Comparison of ENCODE assay signal across 22 cellular contexts in genomic region chrX:120672841-120673530, GRCh38. TPM values are rescaled to one million over a fixed set of nuclear protein-coding genes. Genes with fewer than 3 reads are reported as not detected.
DNase-seq lines count a peak whose midpoint lies in the region; ATAC-seq and TF ChIP-seq lines count a peak whose summit lies in the region.
"Had no signal": no experiment of that assay in that cellular context is flagged by ENCODE, and none has a peak within 500 bp of the region (broad histone marks: within the 10 kb centered on the region; RNA-seq: fewer than 3 reads in every experiment).

No MANE protein-coding gene starts in this region.

- no peak for ATAC-seq in RWPE2 (ENCODE audit: low read depth)
- no peak for ATAC-seq in gastrocnemius medialis
- ATAC-seq: activated CD8-positive, alpha-beta T cell treated with anti-CD3 and anti-CD28 coated beads for 36 hours; activated T-cell treated with anti-CD3 and anti-CD28 coated beads, Interleukin-2, amount 50 U/mL, for 4 hours; body of pancreas; CD8-positive, alpha-beta T cell; upper lobe of right lung had no signal

- 66 to 80% methylated on average over 3 to 4 of the region's 4 CpGs for WGBS in esophagus squamous epithelium, 2 donors

- H3K4me3 ChIP-seq in RWPE2 (ENCODE audit: severe bottlenecking) (no peak overlapping the region), esophagus squamous epithelium (no peak overlapping the region), gastrocnemius medialis (no peak overlapping the region)
- H3K4me3 ChIP-seq: body of pancreas, SJCRH30, upper lobe of right lung had no signal

- peak; percentile 19 for DNase-seq in DMS53 (lab: John Stamatoyannopoulos, UW)
- DNase-seq in RWPE2 (ENCODE audit: low spot score) = no peak
- DNase-seq in esophagus squamous epithelium (lab: John Stamatoyannopoulos, UW) = no peak
- no peak for DNase-seq in gastrocnemius medialis
- DNase-seq in NCI-H146 treated with DMSO at 0.1 percent for 48 hours (lab: John Stamatoyannopoulos, UW; ENCODE audit: unreplicated experiment) = no peak
- DNase-seq in activated CD4-positive, alpha-beta T cell treated with anti-CD3 and anti-CD28 coated beads, Interleukin-2, amount 50 U/mL, for 4 hours = no peak
- DNase-seq in iPS-NIHi11 (ENCODE audit: low spot score) = no peak
- DNase-seq in MV-4-11 (lab: John Stamatoyannopoulos, UW) = no peak
- DNase-seq: activated B cell treated with CpG ODN at 0.5 μM for 24 hours; activated CD8-positive, alpha-beta T cell treated with anti-CD3 and anti-CD28 coated beads for 36 hours; activated naive CD4-positive, alpha-beta T cell treated with anti-CD3 and anti-CD28 coated beads, Interleukin-2, amount 10 ng/mL, durations not matched to agents 7 days and 5 days; activated T-cell treated with anti-CD3 and anti-CD28 coated beads, Interleukin-2, amount 50 U/mL, for 4 hours; CD8-positive, alpha-beta T cell; GOT3; hippocampal formation; midbrain; NCI-H187 treated with DMSO at 0.1 percent for 48 hours; NCI-H510A; SJCRH30; stimulated activated naive CD4-positive, alpha-beta T cell; upper lobe of right lung had no signal

- TF ChIP-seq POLR2A in esophagus squamous epithelium (IDR thresholded peaks at IDR 0.05) (no peak), gastrocnemius medialis (IDR thresholded peaks at IDR 0.05) (no peak)

- no peaks in the 10 kb centered on the region for H3K27me3 ChIP-seq in RWPE2 (ENCODE audit: insufficient read depth, poor library complexity, severe bottlenecking)
- no peaks in the 10 kb centered on the region for H3K27me3 ChIP-seq in esophagus squamous epithelium
- H3K27me3 ChIP-seq in gastrocnemius medialis = no peaks in the 10 kb centered on the region
- H3K27me3 ChIP-seq: body of pancreas, SJCRH30, upper lobe of right lung had no signal

- H3K9me3 ChIP-seq in RWPE2 (ENCODE audit: severe bottlenecking) (no peaks in the 10 kb centered on the region), esophagus squamous epithelium (no peaks in the 10 kb centered on the region), gastrocnemius medialis (no peaks in the 10 kb centered on the region)
- H3K9me3 ChIP-seq: body of pancreas, SJCRH30, upper lobe of right lung had no signal

- H3K4me1 ChIP-seq in RWPE2 (ENCODE audit: insufficient read depth, poor library complexity, severe bottlenecking) (peaks cover 18% of the 10 kb centered on the region), esophagus squamous epithelium (peaks cover 0 to 21% (median 0%) of the 10 kb centered on the region in 3 donors), gastrocnemius medialis (peaks cover 0 to 3% of the 10 kb centered on the region in 2 donors)
- H3K4me1 ChIP-seq: body of pancreas, SJCRH30, upper lobe of right lung had no signal

- in situ Hi-C loops in gastrocnemius medialis (cut with MboI; ENCODE audit: low sequenced_read_pairs in 4 of 4) = no loop called here

- H3K27ac ChIP-seq in RWPE2 (ENCODE audit: poor library complexity, severe bottlenecking) = peak overlapping the region; percentile 91
- peak overlapping the region in 3 of 4 donors; percentile 9 to 81 (median 68) for H3K27ac ChIP-seq in esophagus squamous epithelium
- peak overlapping the region; percentile 27 to 67 (median 48) for H3K27ac ChIP-seq in gastrocnemius medialis
- H3K27ac ChIP-seq: body of pancreas, SJCRH30 had no signal

- H3K36me3 ChIP-seq in RWPE2 (ENCODE audit: low read depth) = no peaks in the 10 kb centered on the region
- no peaks in the 10 kb centered on the region for H3K36me3 ChIP-seq in esophagus squamous epithelium
- H3K36me3 ChIP-seq in gastrocnemius medialis = no peaks in the 10 kb centered on the region
- H3K36me3 ChIP-seq: SJCRH30, upper lobe of right lung had no signal

- intact Hi-C loops in esophagus squamous epithelium (cut with DNase I) (no loop called here), gastrocnemius medialis (cut with DNase I; ENCODE audit: low total_unique reads) (no loop called here)

- no peak for TF ChIP-seq CTCF in RWPE2 (IDR thresholded peaks at IDR 0.05; ENCODE audit: poor library complexity, severe bottlenecking)
- no peak for TF ChIP-seq CTCF in esophagus squamous epithelium (IDR thresholded peaks at IDR 0.05)
- TF ChIP-seq CTCF in gastrocnemius medialis (IDR thresholded peaks at IDR 0.05 in 4 of 5, conservative IDR thresholded peaks at IDR 0.05 in 1 of 5) = no peak

RNA-seq across cellular contexts. Expression of gene C1GALT1C1, which starts 43.1 kb away (rescaled TPM):
- total RNA-seq in esophagus squamous epithelium (10 to 100 TPM; 13.8 to 30.6 (median 18.9) TPM), gastrocnemius medialis (10 to 100 TPM in 3 of 4 donors, 1 to 10 TPM in 1; 6.5 to 13.5 (median 10.2) TPM)
